In genomic region chr3:945738-946137, GRCh38 we compare ENCODE assay signal across 21 cellular contexts.
DNase-seq lines count a peak whose midpoint lies in the region; TF ChIP-seq lines count a peak whose summit lies in the region.
"Had no signal": no experiment of that assay in that cellular context is flagged by ENCODE, and none has a peak within 500 bp of the region (broad histone marks: within the 10 kb centered on the region; RNA-seq: fewer than 3 reads in every experiment).

No MANE protein-coding gene starts in this region.

- H3F3A ChIP-seq in neural cell (ENCODE audit: insufficient read depth, low read length, poor library complexity, severe bottlenecking) = no peaks in the 10 kb centered on the region

- no peaks in the 10 kb centered on the region for H3K9me3 ChIP-seq in neural cell (ENCODE audit: low read length)
- H3K9me3 ChIP-seq in Caco-2 = no peaks in the 10 kb centered on the region
- H3K9me3 ChIP-seq: A549; BLaER1 treated with 17β-estradiol and CSF1 and Interleukin-3, amounts not matched to agents 10 nM and 100 nM had no signal

- no peak overlapping the region for H3K4me3 ChIP-seq in neural cell (ENCODE audit: low read length)
- no peak overlapping the region for H3K4me3 ChIP-seq in Caco-2 (ENCODE audit: low read depth, low read length)
- H3K4me3 ChIP-seq: A549; BLaER1 treated with 17β-estradiol and CSF1 and Interleukin-3, amounts not matched to agents 10 nM and 100 nM had no signal

- intact Hi-C loops in Caco-2 (cut with micrococcal nuclease; ENCODE audit: unreplicated experiment) = no loop called here

- H4K20me1 ChIP-seq in neural cell (ENCODE audit: insufficient read depth) = no peaks in the 10 kb centered on the region
- H4K20me1 ChIP-seq: BLaER1 treated with 17β-estradiol and CSF1 and Interleukin-3, amounts not matched to agents 10 nM and 100 nM had no signal

- no peak overlapping the region for H3K27ac Mint-ChIP-seq in Caco-2 (ENCODE audit: unreplicated experiment)
- H3K27ac Mint-ChIP-seq: B cell; CD4-positive, alpha-beta T cell; CD8-positive, alpha-beta T cell had no signal

- no peak for TF ChIP-seq RAD21 in neural cell (conservative IDR thresholded peaks at IDR 0.05)

- BruUV-seq in Caco-2 (replicated peaks; lab: Mats Ljungman, UMichigan) = no TSS peak

- H3K27me3 Mint-ChIP-seq in Caco-2 (ENCODE audit: insufficient read depth, unreplicated experiment) = no peaks in the 10 kb centered on the region
- H3K27me3 Mint-ChIP-seq: B cell; CD4-positive, alpha-beta T cell had no signal

- H3K36me3 ChIP-seq in neural cell (ENCODE audit: insufficient read depth, low read length) (no peaks in the 10 kb centered on the region), Caco-2 (ENCODE audit: control insufficient read depth, insufficient read depth, low read length) (no peaks in the 10 kb centered on the region)
- H3K36me3 ChIP-seq: BLaER1 treated with 17β-estradiol and CSF1 and Interleukin-3, amounts not matched to agents 10 nM and 100 nM had no signal

- peak; percentile 76 for TF ChIP-seq EP300 in neural cell (conservative IDR thresholded peaks at IDR 0.05; ENCODE audit: poor library complexity, severe bottlenecking)

- no peak overlapping the region for H3K4me2 ChIP-seq in neural cell (ENCODE audit: low read length)
- H3K4me2 ChIP-seq: A549; BLaER1 treated with 17β-estradiol and CSF1 and Interleukin-3, amounts not matched to agents 10 nM and 100 nM had no signal

- H3K9ac ChIP-seq in neural cell (ENCODE audit: low read length) = no peak overlapping the region
- H3K9ac ChIP-seq: BLaER1 treated with 17β-estradiol and CSF1 and Interleukin-3, amounts not matched to agents 10 nM and 100 nM had no signal

- POLR2A ChIA-PET in Caco-2 (lab: Charles Lee) = no interaction called here

- H3K4me1 Mint-ChIP-seq in Caco-2 (ENCODE audit: low read depth, unreplicated experiment) = no peaks in the 10 kb centered on the region
- H3K4me1 Mint-ChIP-seq: B cell had no signal

- CTCF ChIA-PET in Caco-2 (lab: Charles Lee) = no interaction called here

- no peaks in the 10 kb centered on the region for H3K9me2 ChIP-seq in neural cell (ENCODE audit: insufficient read depth, low read length)

- no peak for TF ChIP-seq CTCF in neural cell (IDR thresholded peaks at IDR 0.05; ENCODE audit: poor library complexity, severe bottlenecking)
- no peak for TF ChIP-seq CTCF in Caco-2 (IDR thresholded peaks at IDR 0.05; ENCODE audit: insufficient read depth in 1 of 2, low read depth in 1 of 2, low read length in 1 of 2, severe bottlenecking in 1 of 2, unreplicated experiment in 1 of 2)

- no peak overlapping the region for H3K27ac ChIP-seq in neural cell (ENCODE audit: low read length)
- H3K27ac ChIP-seq: 22Rv1; A549; BLaER1 treated with 17β-estradiol and CSF1 and Interleukin-3, amounts not matched to agents 10 nM and 100 nM; C4-2B had no signal

- DNase-seq in NCI-H1417 (lab: John Stamatoyannopoulos, UW) (peak in 2 of 3 experiments; percentile 5 to 24), NCI-H1417 treated with DMSO at 0.1 percent for 48 hours (lab: John Stamatoyannopoulos, UW) (no peak), cerebellar nuclear complex (lab: John Stamatoyannopoulos, UW) (peak; percentile 53 to 81), Caco-2 (no peak), SK-N-DZ (ENCODE audit: low spot score) (no peak)
- DNase-seq: AML-193; CD4-positive, alpha-beta T cell; CD8-positive, alpha-beta T cell; DMS 273 treated with DMSO at 0.1 percent for 48 hours; DMS153; DMS53; DMS79; DND-41; EL; GF-D8 had no signal

- H3K36me3 Mint-ChIP-seq in Caco-2 (ENCODE audit: insufficient read depth, unreplicated experiment) = no peaks in the 10 kb centered on the region
- H3K36me3 Mint-ChIP-seq: CD8-positive, alpha-beta T cell had no signal

- H2AFZ ChIP-seq in neural cell (ENCODE audit: low read depth, low read length) = no peak overlapping the region

- no peaks in the 10 kb centered on the region for H3K79me2 ChIP-seq in neural cell (replicated peaks; ENCODE audit: insufficient read depth, low read length)

- H3K4me1 ChIP-seq in Caco-2 = no peaks in the 10 kb centered on the region
- H3K4me1 ChIP-seq: A549; BLaER1 treated with 17β-estradiol and CSF1 and Interleukin-3, amounts not matched to agents 10 nM and 100 nM had no signal

- H3K4me3 Mint-ChIP-seq in Caco-2 (ENCODE audit: unreplicated experiment) = no peak overlapping the region
- H3K4me3 Mint-ChIP-seq: B cell; CD4-positive, alpha-beta T cell; CD8-positive, alpha-beta T cell had no signal

- H3K27me3 ChIP-seq in neural cell (ENCODE audit: insufficient read depth, low read depth, low read length) (no peaks in the 10 kb centered on the region), Caco-2 (replicated peaks; ENCODE audit: control insufficient read depth, insufficient read depth, low read length) (no peaks in the 10 kb centered on the region)
- H3K27me3 ChIP-seq: BLaER1 treated with 17β-estradiol and CSF1 and Interleukin-3, amounts not matched to agents 10 nM and 100 nM had no signal

- H3K9me3 Mint-ChIP-seq in Caco-2 (ENCODE audit: unreplicated experiment) = no peaks in the 10 kb centered on the region

TF ChIP-seq in neural cell, 6 proteins besides CTCF, POLR2A, EP300 and RAD21:
- TF ChIP-seq SMC3 (conservative IDR thresholded peaks at IDR 0.05; ENCODE audit: poor library complexity) (no peak), POLR2AphosphoS5 (IDR thresholded peaks at IDR 0.05) (peak; percentile 27)

Comparison
In these comparisons a context has a peak if more than half of its experiments do, and no peak if none do; other contexts are left out.
1. DNase-seq: peak in NCI-H1417 (2 of 3) and cerebellar nuclear complex (2 of 2); none in NCI-H1417 treated with DMSO at 0.1 percent for 48 hours (single experiment), Caco-2 (0 of 2) and SK-N-DZ (single experiment).